Comparison of ENCODE assay signal across 16 cellular contexts in the genomic region with DNA sequence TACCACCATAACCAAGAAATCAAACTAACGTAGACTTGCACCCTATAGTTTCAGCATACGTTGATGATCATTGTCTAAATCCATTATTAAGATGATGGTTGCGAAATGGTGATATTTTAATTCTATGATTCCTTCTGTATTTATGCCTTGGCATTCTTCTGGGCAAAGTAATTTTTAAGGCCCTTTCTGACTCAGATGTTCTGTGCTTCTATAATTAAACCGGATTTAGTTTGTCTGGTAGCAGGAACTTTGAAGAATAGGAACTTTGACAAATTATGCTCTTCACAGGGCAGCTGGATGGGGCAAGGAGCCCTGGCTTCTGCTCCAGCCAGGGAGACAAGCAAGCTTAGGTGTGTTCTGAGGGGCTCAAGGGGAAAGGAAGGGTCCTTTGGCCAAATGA. TPM values are rescaled to one million over a fixed set of nuclear protein-coding genes. Genes with fewer than 3 reads are reported as not detected.
DNase-seq lines count a peak whose midpoint lies in the region; ATAC-seq lines count a peak whose summit lies in the region.
"Had no signal": no experiment of that assay in that cellular context is flagged by ENCODE, and none has a peak within 500 bp of the region (broad histone marks: within the 10 kb centered on the region; RNA-seq: fewer than 3 reads in every experiment).

No MANE protein-coding gene starts in this region.

- no peak overlapping the region for H2BK12ac ChIP-seq in trophoblast cell (ENCODE audit: low read length)

- H3K36me3 ChIP-seq in adipocyte (ENCODE audit: control insufficient read depth, insufficient read depth, low read length, severe bottlenecking) (no peaks in the 10 kb centered on the region), trophoblast cell (ENCODE audit: control insufficient read depth in 1 of 2, insufficient read depth in 2 of 2, low read length in 2 of 2) (no peaks in the 10 kb centered on the region)
- H3K36me3 ChIP-seq: BE2C had no signal

- WGBS in trophoblast cell (ENCODE audit: extremely low coverage, insufficient coverage, insufficient read length): no CpG with 5 or more reads among the region's 4 CpGs

- H2BK5ac ChIP-seq in trophoblast cell (ENCODE audit: low read depth, low read length, poor library complexity): no peak overlapping the region

- no peak overlapping the region for H3K14ac ChIP-seq in trophoblast cell (ENCODE audit: low read length)

- no peak overlapping the region for H3K4me3 ChIP-seq in adipocyte (ENCODE audit: low read length)
- H3K4me3 ChIP-seq in trophoblast cell (ENCODE audit: low read depth, low read length): no peak overlapping the region

- no peak for ATAC-seq in HG02885 (IDR thresholded peaks at IDR 0.05; ENCODE audit: poor library complexity, unreplicated experiment)
- ATAC-seq: HepG2 had no signal

- no peak overlapping the region for H3K4me2 ChIP-seq in trophoblast cell (ENCODE audit: low read length)

- H3K23ac ChIP-seq in trophoblast cell (ENCODE audit: low read length): no peak overlapping the region

- H2BK120ac ChIP-seq in trophoblast cell (ENCODE audit: insufficient read depth, low read length, poor library complexity): no peak overlapping the region

- H3K27me3 ChIP-seq in adipocyte (replicated peaks; ENCODE audit: control insufficient read depth, insufficient read depth, low read length) (no peaks in the 10 kb centered on the region), trophoblast cell (ENCODE audit: insufficient read depth, low read length) (no peaks in the 10 kb centered on the region)
- H3K27me3 ChIP-seq: BE2C had no signal

- no peaks in the 10 kb centered on the region for H3K9me3 ChIP-seq in adipocyte (ENCODE audit: control insufficient read depth, low read length)
- H3K9me3 ChIP-seq in trophoblast cell (ENCODE audit: insufficient read depth, low read depth, low read length): no peaks in the 10 kb centered on the region
- H3K9me3 ChIP-seq: BE2C had no signal

- H3K4ac ChIP-seq in trophoblast cell (ENCODE audit: low read depth, low read length): no peak overlapping the region

- H3K4me1 ChIP-seq in adipocyte (ENCODE audit: control insufficient read depth, insufficient read depth, low read length) (peaks cover 28% of the 10 kb centered on the region), trophoblast cell (ENCODE audit: control insufficient read depth in 1 of 2, insufficient read depth in 2 of 2, low read length in 2 of 2) (peaks cover 0 to 1% of the 10 kb centered on the region in 2 experiments)
- H3K4me1 ChIP-seq: BE2C had no signal

- no peaks in the 10 kb centered on the region for H3K79me2 ChIP-seq in trophoblast cell (ENCODE audit: control insufficient read depth, insufficient read depth, low read length, poor library complexity)

- no peak overlapping the region for H4K8ac ChIP-seq in trophoblast cell (ENCODE audit: low read depth, low read length)

- no peak overlapping the region for H3K18ac ChIP-seq in trophoblast cell (ENCODE audit: low read length)

- DNase-seq in AG20443 (ENCODE audit: low spot score): peak; percentile 13
- peak; percentile 38 for DNase-seq in HCEC 1CT
- peak; percentile 47 for DNase-seq in adipocyte (ENCODE audit: low read depth)
- no peak for DNase-seq in trophoblast cell
- no peak for DNase-seq in iPS-NIHi11 (ENCODE audit: low spot score)
- no peak for DNase-seq in COLO668 (lab: John Stamatoyannopoulos, UW; ENCODE audit: unreplicated experiment)
- DNase-seq in stimulated activated CD8-positive, alpha-beta memory T cell treated with anti-CD3 and anti-CD28 coated beads, Interleukin-4, amount 100 ng/mL, for 48 hours: no peak
- DNase-seq: ACHN; BE2C; CD4-positive, alpha-beta memory T cell; COR-L47; DMS153; DMS79 treated with DMSO at 0.1 percent for 48 hours had no signal

- peak overlapping the region; percentile 2 for H4K91ac ChIP-seq in trophoblast cell (ENCODE audit: low read depth, low read length)

- no peak overlapping the region for H3K9ac ChIP-seq in adipocyte (ENCODE audit: low read length)
- H3K9ac ChIP-seq in trophoblast cell (ENCODE audit: low read length): no peak overlapping the region

- H2AK5ac ChIP-seq in trophoblast cell (ENCODE audit: low read length): no peak overlapping the region

- no peak overlapping the region for H3K27ac ChIP-seq in trophoblast cell (ENCODE audit: low read depth, low read length)
- H3K27ac ChIP-seq: C4-2B had no signal

- no peak overlapping the region for H4K12ac ChIP-seq in trophoblast cell (ENCODE audit: low read depth, low read length)

- no peaks in the 10 kb centered on the region for H3K79me1 ChIP-seq in trophoblast cell (ENCODE audit: low read length)

- no peak overlapping the region for H2AFZ ChIP-seq in trophoblast cell (ENCODE audit: insufficient read depth, low read length, poor library complexity)

RNA-seq across cellular contexts. Expression of gene PLAC1, which starts 23.8 kb away (rescaled TPM):
- 0.37 and 0.41 TPM in 2 replicates for polyA plus RNA-seq in trophoblast cell (2013)
- polyA plus RNA-seq: CD4-positive, alpha-beta memory T cell had no signal

Comparison
In these comparisons a context has a peak if more than half of its experiments do, and no peak if none do; other contexts are left out.
1. DNase-seq: peak in AG20443 (single experiment), HCEC 1CT (single experiment) and adipocyte (single experiment); none in trophoblast cell (0 of 2), iPS-NIHi11 (single experiment), COLO668 (single experiment) and stimulated activated CD8-positive, alpha-beta memory T cell treated with anti-CD3 and anti-CD28 coated beads, Interleukin-4, amount 100 ng/mL, for 48 hours (single experiment).